8 cellular contexts compared by ENCODE assay signal in genomic region chr4:986949-987688, GRCh38.
DNase-seq lines count a peak whose midpoint lies in the region; ATAC-seq and TF ChIP-seq lines count a peak whose summit lies in the region.

IDUA (plus strand) TSS chr4:987044; CDS start chr4:987085, 41 bp downstream.

- H3K4me1 Mint-ChIP-seq in nephron = peaks cover 11% of the 10 kb centered on the region

- TF ChIP-seq CTCF in C4-2B (conservative IDR thresholded peaks at IDR 0.05) (no peak; the same call in 1 of the 2 replicates), nephron (IDR thresholded peaks at IDR 0.05; ENCODE audit: unreplicated experiment in 3 of 3) (peak; percentile 65 to 70 (median 67))

- H3K9me3 Mint-ChIP-seq in nephron = no peaks in the 10 kb centered on the region

- H3K27ac Mint-ChIP-seq in nephron = peak within 1 kb of the TSS; percentile 71 to 84 (median 79)

- peak within 1 kb of the TSS; percentile 93 to 96 (median 95) for H3K4me3 Mint-ChIP-seq in nephron

- no peaks in the 10 kb centered on the region for H3K36me3 Mint-ChIP-seq in nephron (ENCODE audit: low read depth)

- H3K27me3 Mint-ChIP-seq in nephron (ENCODE audit: low read depth) = no peaks in the 10 kb centered on the region

- DNase-seq in GM19240 (ENCODE audit: insufficient read length, low spot score) (peak; percentile 85), RKO (ENCODE audit: low spot score) (peak; percentile 93), fibroblast of peridontal ligament (ENCODE audit: extremely low read depth) (peak; percentile 45)
- DNase-seq in activated T-helper 1 cell treated with anti-CD3 and anti-CD28 coated beads, Interleukin-2, amount 50 U/mL, for 16 hours (ENCODE audit: low read depth in 1 of 2, low spot score in 1 of 2) = peak; percentile 71 to 79
- peak; percentile 89 for DNase-seq in stimulated activated naive CD8-positive, alpha-beta T cell treated with anti-CD3 and anti-CD28 coated beads, Interleukin-15, Interleukin-2, amounts not matched to agents 100 U/mL and 50 U/mL, for 24 hours

- peak; percentile 55 for ATAC-seq in HG03469 (IDR thresholded peaks at IDR 0.05; ENCODE audit: unreplicated experiment)
- ATAC-seq in stimulated activated naive CD8-positive, alpha-beta T cell treated with anti-CD3 and anti-CD28 coated beads, Interleukin-15, Interleukin-2, amounts not matched to agents 100 U/mL and 50 U/mL, for 24 hours = peak; percentile 89

- peak within 1 kb of the TSS; percentile 82 for H3K27ac ChIP-seq in C4-2B

Comparison
In these comparisons a context has a peak if more than half of its experiments do, and no peak if none do; other contexts are left out.
1. Peak in every context shown above with its lines: DNase-seq, ATAC-seq and H3K27ac ChIP-seq.